ENCODE assay signal across 9 cellular contexts in the genomic region with DNA sequence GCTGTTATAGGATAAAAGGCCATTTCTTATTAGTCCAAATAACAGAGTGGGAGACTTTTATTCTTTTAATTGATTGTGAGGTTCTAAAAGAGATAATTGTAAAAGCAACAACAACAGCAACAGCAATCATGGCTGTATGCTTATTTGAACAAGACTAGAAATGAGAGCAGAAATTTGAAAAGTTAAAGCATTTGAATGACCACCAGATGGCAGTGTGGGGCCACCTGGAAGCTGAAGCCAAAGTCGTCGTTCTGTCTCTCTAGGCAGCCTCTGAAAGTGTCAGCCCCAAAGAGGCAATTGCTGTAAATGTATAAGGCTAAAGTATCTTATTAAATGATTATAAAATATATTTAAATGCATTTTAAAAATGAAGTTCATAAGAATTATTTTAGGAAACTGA. TPM values are rescaled to one million over a fixed set of nuclear protein-coding genes. Genes with fewer than 3 reads are reported as not detected.
A peak's percentile ranks its signal among the peaks of the same experiment; 100 is the strongest.
DNase-seq lines count a peak whose midpoint lies in the region; ATAC-seq and TF ChIP-seq lines count a peak whose summit lies in the region.
"Had no signal": no experiment of that assay in that cellular context is flagged by ENCODE, and none has a peak within 500 bp of the region (broad histone marks: within the 10 kb centered on the region; RNA-seq: fewer than 3 reads in every experiment).

No MANE protein-coding gene starts in this region.

- DNase-seq in ACHN (peak; percentile 37), NCI-H524 (lab: John Stamatoyannopoulos, UW) (peak; percentile 13 to 65), dorsolateral prefrontal cortex (peak in 8 of 10 donors; percentile 30 to 69 (median 55)), mesothelial cell of epicardium (ENCODE audit: low spot score in 2 of 2, unreplicated experiment in 2 of 2) (peak; percentile 38 to 62)
- DNase-seq in activated CD4-positive, alpha-beta T cell treated with anti-CD3 and anti-CD28 coated beads, Interleukin-2, amount 50 U/mL, for 24 hours (ENCODE audit: low read depth in 1 of 2, low spot score in 1 of 2): peak; percentile 2 to 35
- DNase-seq in stimulated activated naive B cell treated with anti-CD40 and anti-IgM and Interleukin-4, amounts not matched to agents 10 μg/mL and 1 μg/mL and 100 μg/mL, for 72 hours: no peak

- H3K4me3 ChIP-seq in dorsolateral prefrontal cortex: no peak overlapping the region

- no peaks in the 10 kb centered on the region for H3K36me3 Mint-ChIP-seq in mesothelial cell of epicardium
- no peaks in the 10 kb centered on the region for H3K36me3 Mint-ChIP-seq in stimulated activated naive B cell treated with anti-CD40 and anti-IgM and Interleukin-4, amounts not matched to agents 10 μg/mL and 1 μg/mL and 100 μg/mL, for 72 hours

- no peaks in the 10 kb centered on the region for H3K9me3 Mint-ChIP-seq in mesothelial cell of epicardium
- no peaks in the 10 kb centered on the region for H3K9me3 Mint-ChIP-seq in stimulated activated naive B cell treated with anti-CD40 and anti-IgM and Interleukin-4, amounts not matched to agents 10 μg/mL and 1 μg/mL and 100 μg/mL, for 72 hours
- H3K9me3 Mint-ChIP-seq: stimulated activated naive CD8-positive, alpha-beta T cell treated with anti-CD3 and anti-CD28 coated beads, Interleukin-15, Interleukin-2, amounts not matched to agents 100 ng/mL and 50 ng/mL, for 24 hours had no signal

- peaks cover 9% of the 10 kb centered on the region for H3K27me3 Mint-ChIP-seq in mesothelial cell of epicardium (ENCODE audit: low read depth)
- H3K27me3 Mint-ChIP-seq in stimulated activated naive B cell treated with anti-CD40 and anti-IgM and Interleukin-4, amounts not matched to agents 10 μg/mL and 1 μg/mL and 100 μg/mL, for 72 hours: no peaks in the 10 kb centered on the region
- H3K27me3 Mint-ChIP-seq: stimulated activated naive CD8-positive, alpha-beta T cell treated with anti-CD3 and anti-CD28 coated beads, Interleukin-15, Interleukin-2, amounts not matched to agents 100 ng/mL and 50 ng/mL, for 24 hours had no signal

- intact Hi-C loops in dorsolateral prefrontal cortex (cut with DNase I): loop anchor here in 1 of 2 donors (10.0 kb wide), 1 partner anchor 174 kb away; no protein-coding TSS in a partner anchor

- no peaks in the 10 kb centered on the region for H3K4me1 Mint-ChIP-seq in mesothelial cell of epicardium
- H3K4me1 Mint-ChIP-seq in stimulated activated naive B cell treated with anti-CD40 and anti-IgM and Interleukin-4, amounts not matched to agents 10 μg/mL and 1 μg/mL and 100 μg/mL, for 72 hours: no peaks in the 10 kb centered on the region

- in situ Hi-C loops in ACHN (cut with HindIII; ENCODE audit: low pct_ligation_motif_present, low pct_unique_long_range_greater_than_20kb, low sequenced_read_pairs): no loop called here

- H3K4me3 Mint-ChIP-seq in mesothelial cell of epicardium: no peak overlapping the region
- no peak overlapping the region for H3K4me3 Mint-ChIP-seq in stimulated activated naive B cell treated with anti-CD40 and anti-IgM and Interleukin-4, amounts not matched to agents 10 μg/mL and 1 μg/mL and 100 μg/mL, for 72 hours
- H3K4me3 Mint-ChIP-seq: stimulated activated naive CD8-positive, alpha-beta T cell treated with anti-CD3 and anti-CD28 coated beads, Interleukin-15, Interleukin-2, amounts not matched to agents 100 ng/mL and 50 ng/mL, for 24 hours had no signal

- peaks cover 0 to 79% (median 14%) of the 10 kb centered on the region in 45 donors for H3K27me3 ChIP-seq in dorsolateral prefrontal cortex

- H3K27ac Mint-ChIP-seq in mesothelial cell of epicardium: no peak overlapping the region
- H3K27ac Mint-ChIP-seq in stimulated activated naive B cell treated with anti-CD40 and anti-IgM and Interleukin-4, amounts not matched to agents 10 μg/mL and 1 μg/mL and 100 μg/mL, for 72 hours: no peak overlapping the region
- H3K27ac Mint-ChIP-seq: stimulated activated naive CD8-positive, alpha-beta T cell treated with anti-CD3 and anti-CD28 coated beads, Interleukin-15, Interleukin-2, amounts not matched to agents 100 ng/mL and 50 ng/mL, for 24 hours had no signal

- TF ChIP-seq CTCF in dorsolateral prefrontal cortex (IDR thresholded peaks at IDR 0.05 in 54 of 56, conservative IDR thresholded peaks at IDR 0.05 in 2 of 56; ENCODE audit: low read depth in 1 of 56, partially characterized antibody in 56 of 56) (peak; percentile 49 to 95 (median 82)), mesothelial cell of epicardium (IDR thresholded peaks at IDR 0.05; ENCODE audit: unreplicated experiment) (peak; percentile 93)

- no peak overlapping the region for H3K27ac ChIP-seq in dorsolateral prefrontal cortex

- peak; percentile 90 for ATAC-seq in GM18511 (IDR thresholded peaks at IDR 0.05; ENCODE audit: unreplicated experiment)
- peak; percentile 52 for ATAC-seq in HG03280 (IDR thresholded peaks at IDR 0.05; ENCODE audit: unreplicated experiment)
- ATAC-seq in stimulated activated naive B cell treated with anti-CD40 and anti-IgM and Interleukin-4, amounts not matched to agents 10 μg/mL and 1 μg/mL and 100 μg/mL, for 72 hours (replicated peaks): peak; percentile 44 to 62

RNA-seq across cellular contexts. Expression of a gene that starts 42.2 kb away (rescaled TPM):
- total RNA-seq in dorsolateral prefrontal cortex (1 to 10 TPM in 3 of 120 experiments, under 1 TPM in 38, not detected in 79; 0.17 to 2.8 (median 0.30) TPM), mesothelial cell of epicardium (not detected in 3 replicates)

RNA-seq across cellular contexts. Expression of a gene that starts 56.1 kb away (rescaled TPM):
- total RNA-seq in dorsolateral prefrontal cortex (under 1 TPM in 16 of 120 experiments, not detected in 104; 0.11 to 0.56 (median 0.24) TPM), mesothelial cell of epicardium (not detected in 3 replicates)
